ENCODE assay signal across 13 cellular contexts in genomic region chr2:20128506-20129319, GRCh38.
"Had no signal": no experiment of that assay in that cellular context is flagged by ENCODE, and none has a peak within 500 bp of the region (broad histone marks: within the 10 kb centered on the region; RNA-seq: fewer than 3 reads in every experiment).

No MANE protein-coding gene starts in this region.

- DNase-seq: activated CD4-positive, alpha-beta T cell treated with anti-CD3 and anti-CD28 coated beads, Interleukin-2, amount 50 U/mL, for 4 hours; activated naive CD4-positive, alpha-beta T cell treated with anti-CD3 and anti-CD28 coated beads, Interleukin-2, amount 50 U/mL, for 16 hours; dorsolateral prefrontal cortex; left lung; mesendoderm; stimulated activated CD4-positive, alpha-beta T cell treated with anti-CD3 and anti-CD28 coated beads, Interleukin-12 subunit alpha, Interleukin-12 subunit beta, amount 100 ng/mL, for 4 hours; stimulated activated CD4-positive, alpha-beta T cell treated with anti-CD3 and anti-CD28 coated beads, Interleukin-2, amount 100 ng/mL, for 24 hours; stimulated activated naive B cell treated with anti-CD40 and anti-IgM and Interleukin-4, amounts not matched to agents 10 μg/mL and 1 μg/mL and 100 μg/mL, for 72 hours; SW 1271; trophoblast cell had no signal

- H3K4me1 ChIP-seq: left lung had no signal

- H3K36me3 Mint-ChIP-seq: stimulated activated naive B cell treated with anti-CD40 and anti-IgM and Interleukin-4, amounts not matched to agents 10 μg/mL and 1 μg/mL and 100 μg/mL, for 72 hours had no signal

- FAIRE-seq: astrocyte, endometrium had no signal

- H3K27me3 ChIP-seq: left lung had no signal

- H3K9me3 Mint-ChIP-seq: stimulated activated naive B cell treated with anti-CD40 and anti-IgM and Interleukin-4, amounts not matched to agents 10 μg/mL and 1 μg/mL and 100 μg/mL, for 72 hours had no signal

- H3K9me3 ChIP-seq: left lung had no signal

- H3K36me3 ChIP-seq: left lung had no signal

- ATAC-seq: activated CD4-positive, CD25-positive, alpha-beta regulatory T cell treated with anti-CD3 and anti-CD28 coated beads, Interleukin-2, amount 50 U/mL, for 24 hours; stimulated activated naive B cell treated with anti-CD40 and anti-IgM and Interleukin-4, amounts not matched to agents 10 μg/mL and 1 μg/mL and 100 μg/mL, for 72 hours had no signal

- H3K4me3 ChIP-seq: dorsolateral prefrontal cortex, left lung had no signal

- H3K27ac Mint-ChIP-seq: stimulated activated naive B cell treated with anti-CD40 and anti-IgM and Interleukin-4, amounts not matched to agents 10 μg/mL and 1 μg/mL and 100 μg/mL, for 72 hours had no signal

- H3K4me3 Mint-ChIP-seq: stimulated activated naive B cell treated with anti-CD40 and anti-IgM and Interleukin-4, amounts not matched to agents 10 μg/mL and 1 μg/mL and 100 μg/mL, for 72 hours had no signal

- H3K4me1 Mint-ChIP-seq: stimulated activated naive B cell treated with anti-CD40 and anti-IgM and Interleukin-4, amounts not matched to agents 10 μg/mL and 1 μg/mL and 100 μg/mL, for 72 hours had no signal
